8 cellular contexts compared by ENCODE assay signal in genomic region chr9:34994429-34995287, GRCh38. TPM values are rescaled to one million over a fixed set of nuclear protein-coding genes. Genes with fewer than 3 reads are reported as not detected.
A peak's percentile ranks its signal among the peaks of the same experiment; 100 is the strongest.
DNase-seq lines count a peak whose midpoint lies in the region; ATAC-seq lines count a peak whose summit lies in the region.

No MANE protein-coding gene starts in this region.

- no peaks in the 10 kb centered on the region for H3K9me3 Mint-ChIP-seq in stimulated activated naive B cell treated with anti-CD40 and anti-IgM and Interleukin-4, amounts not matched to agents 10 μg/mL and 1 μg/mL and 100 μg/mL, for 72 hours
- no peaks in the 10 kb centered on the region for H3K9me3 Mint-ChIP-seq in immature natural killer cell

- H3K27ac Mint-ChIP-seq in stimulated activated naive B cell treated with anti-CD40 and anti-IgM and Interleukin-4, amounts not matched to agents 10 μg/mL and 1 μg/mL and 100 μg/mL, for 72 hours: peak overlapping the region; percentile 89
- H3K27ac Mint-ChIP-seq in immature natural killer cell: no peak overlapping the region

- no peaks in the 10 kb centered on the region for H3K27me3 Mint-ChIP-seq in stimulated activated naive B cell treated with anti-CD40 and anti-IgM and Interleukin-4, amounts not matched to agents 10 μg/mL and 1 μg/mL and 100 μg/mL, for 72 hours
- H3K27me3 Mint-ChIP-seq in immature natural killer cell (ENCODE audit: low read depth in 3 of 3): peaks cover 0 to 1% (median 0%) of the 10 kb centered on the region in 3 donors

- peaks cover 11 to 43% of the 10 kb centered on the region in 2 donors for H3K36me3 Mint-ChIP-seq in stimulated activated naive B cell treated with anti-CD40 and anti-IgM and Interleukin-4, amounts not matched to agents 10 μg/mL and 1 μg/mL and 100 μg/mL, for 72 hours
- no peaks in the 10 kb centered on the region for H3K36me3 Mint-ChIP-seq in immature natural killer cell

- H3K4me3 Mint-ChIP-seq in stimulated activated naive B cell treated with anti-CD40 and anti-IgM and Interleukin-4, amounts not matched to agents 10 μg/mL and 1 μg/mL and 100 μg/mL, for 72 hours: peak overlapping the region in 1 of 2 donors; percentile 42
- no peak overlapping the region for H3K4me3 Mint-ChIP-seq in immature natural killer cell

- DNase-seq in NCI-H510A treated with DMSO at 0.1 percent for 48 hours (lab: John Stamatoyannopoulos, UW) (peak; percentile 56), NCI-H510A (lab: John Stamatoyannopoulos, UW) (no peak), NCI-H146 (lab: John Stamatoyannopoulos, UW) (peak; percentile 50), amniotic epithelial cell (ENCODE audit: low read depth) (peak; percentile 63), iris pigment epithelial cell (ENCODE audit: low read depth) (peak; percentile 48), immature natural killer cell (no peak)
- DNase-seq in stimulated activated naive B cell treated with anti-CD40 and anti-IgM and Interleukin-4, amounts not matched to agents 10 μg/mL and 1 μg/mL and 100 μg/mL, for 72 hours: no peak

- peaks cover 49 to 57% of the 10 kb centered on the region in 2 donors for H3K4me1 Mint-ChIP-seq in stimulated activated naive B cell treated with anti-CD40 and anti-IgM and Interleukin-4, amounts not matched to agents 10 μg/mL and 1 μg/mL and 100 μg/mL, for 72 hours
- H3K4me1 Mint-ChIP-seq in immature natural killer cell: peaks cover 6 to 8% of the 10 kb centered on the region in 2 donors

- no peak for ATAC-seq in stimulated activated naive B cell treated with anti-CD40 and anti-IgM and Interleukin-4, amounts not matched to agents 10 μg/mL and 1 μg/mL and 100 μg/mL, for 72 hours (replicated peaks)
- ATAC-seq in HG02970 (IDR thresholded peaks at IDR 0.05; ENCODE audit: low FRiP score, unreplicated experiment): no peak

RNA-seq across cellular contexts. Expression of gene DNAJB5, which starts 5.1 kb away (rescaled TPM):
- 1 to 10 TPM; 1.0 to 1.7 (median 1.4) TPM for polyA plus RNA-seq in immature natural killer cell

RNA-seq across cellular contexts. Expression of gene PHF24, which starts 36.6 kb away (rescaled TPM):
- polyA plus RNA-seq in immature natural killer cell: not detected

Comparison
In these comparisons a context has a peak if more than half of its experiments do, and no peak if none do; other contexts are left out.
1. DNase-seq: peak in NCI-H510A treated with DMSO at 0.1 percent for 48 hours (single experiment), NCI-H146 (single experiment), amniotic epithelial cell (single experiment) and iris pigment epithelial cell (single experiment); none in NCI-H510A (single experiment), stimulated activated naive B cell treated with anti-CD40 and anti-IgM and Interleukin-4, amounts not matched to agents 10 μg/mL and 1 μg/mL and 100 μg/mL, for 72 hours (single experiment) and immature natural killer cell (0 of 3).